Comparison of ENCODE assay signal across 8 cellular contexts in the genomic region with DNA sequence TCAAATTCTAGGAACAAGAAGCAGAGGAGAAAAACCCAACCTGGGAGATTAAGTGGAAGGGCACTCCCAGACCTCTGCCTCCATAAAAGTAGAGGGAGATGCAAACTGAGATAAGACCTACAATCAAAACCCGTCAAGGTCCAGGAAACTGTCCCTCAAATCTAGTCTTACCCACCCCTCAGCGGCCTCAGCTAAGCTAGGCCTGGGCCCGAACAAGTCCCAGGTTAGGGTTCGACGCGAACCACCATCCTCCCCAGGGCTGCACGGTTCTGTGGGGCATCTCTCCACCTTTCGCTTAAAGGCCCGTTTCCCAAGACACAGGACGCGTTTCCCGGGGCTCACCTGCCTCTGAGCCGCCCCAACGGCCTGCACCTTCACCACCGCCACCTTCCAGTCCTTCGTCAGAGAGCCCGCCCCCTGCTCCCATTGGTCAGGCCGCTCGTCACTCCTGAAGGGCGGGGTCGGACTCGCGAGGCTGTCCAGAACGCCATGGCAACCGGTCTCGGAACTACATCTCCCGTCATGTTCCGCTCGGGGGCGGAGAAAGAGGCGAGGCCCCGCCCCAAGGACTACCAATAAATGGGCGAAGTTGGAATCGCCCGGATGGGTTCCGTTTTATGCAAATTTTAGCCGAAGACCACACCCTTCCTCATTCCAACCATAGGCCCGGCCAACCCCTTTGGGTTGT.
DNase-seq lines count a peak whose midpoint lies in the region; ATAC-seq, FAIRE-seq and TF ChIP-seq lines count a peak whose summit lies in the region.

A gene (minus strand): TSS at position 403 of the 688 bp plus-strand sequence. CDS start 10,190 bp downstream, outside the sequence.

- FAIRE-seq in islet of Langerhans (lab: Jason Lieb, UNC) = peak; percentile 93

- ATAC-seq in GM19035 (IDR thresholded peaks at IDR 0.05; ENCODE audit: unreplicated experiment) (peak; percentile 82), HG03354 (IDR thresholded peaks at IDR 0.05; ENCODE audit: poor library complexity, severe bottlenecking, unreplicated experiment) (peak; percentile 87)
- peak; percentile 82 to 83 for ATAC-seq in activated CD4-positive, CD25-positive, alpha-beta regulatory T cell treated with anti-CD3 and anti-CD28 coated beads, Interleukin-2, amount 50 U/mL, for 24 hours

- TF ChIP-seq CTCF in AG09319 (IDR thresholded peaks at IDR 0.05; ENCODE audit: low read depth, low read length) = no peak

- DNase-seq in AG09319 (ENCODE audit: extremely low read depth, low read depth) (peak; percentile 98), NCI-H446 treated with DMSO at 0.1 percent for 48 hours (lab: John Stamatoyannopoulos, UW) (peak; percentile 99), cerebellar cortex (ENCODE audit: low spot score) (peak; percentile 100)
- peak; percentile 99 for DNase-seq in stimulated activated CD4-positive, alpha-beta T cell treated with anti-CD3 and anti-CD28 coated beads, Interleukin-12 subunit alpha, Interleukin-12 subunit beta, amount 100 ng/mL, for 4 hours

Comparison
In these comparisons a context has a peak if more than half of its experiments do, and no peak if none do; other contexts are left out.
1. Peak in every context shown above with its lines: DNase-seq and ATAC-seq.